Comparison of ENCODE assay signal across 18 cellular contexts in genomic region chr21:46421191-46421750, GRCh38.
"Had no signal": no experiment of that assay in that cellular context is flagged by ENCODE, and none has a peak within 500 bp of the region (broad histone marks: within the 10 kb centered on the region; RNA-seq: fewer than 3 reads in every experiment).

No MANE protein-coding gene starts in this region.

- H3K36me3 ChIP-seq: uterus had no signal

- H3K4me2 ChIP-seq: smooth muscle cell had no signal

- H3K4me3 Mint-ChIP-seq: activated naive CD8-positive, alpha-beta T cell treated with anti-CD3 and anti-CD28 coated beads, Interleukin-2, amount 10 ng/mL, durations not matched to agents 7 days and 5 days; nephron progenitor cell; stimulated activated naive CD8-positive, alpha-beta T cell treated with anti-CD3 and anti-CD28 coated beads, Interleukin-15, amount 100 ng/mL, for 72 hours had no signal

- H3K4me1 ChIP-seq: body of pancreas, colonic mucosa, gastroesophageal sphincter, right lobe of liver, suprapubic skin, transverse colon, uterus had no signal

- H3K27ac Mint-ChIP-seq: activated naive CD8-positive, alpha-beta T cell treated with anti-CD3 and anti-CD28 coated beads, Interleukin-2, amount 10 ng/mL, durations not matched to agents 7 days and 5 days; nephron progenitor cell; progenitor cell of endocrine pancreas; stimulated activated naive CD8-positive, alpha-beta T cell treated with anti-CD3 and anti-CD28 coated beads, Interleukin-15, amount 100 ng/mL, for 72 hours had no signal

- H3K4me3 ChIP-seq: body of pancreas, colonic mucosa, gastroesophageal sphincter, right lobe of liver, smooth muscle cell, suprapubic skin, transverse colon, uterus had no signal

- H3K27me3 ChIP-seq: body of pancreas, colonic mucosa, gastroesophageal sphincter, right lobe of liver, suprapubic skin, transverse colon, uterus had no signal

- ATAC-seq: body of pancreas; gastroesophageal sphincter; stimulated activated naive CD8-positive, alpha-beta T cell treated with anti-CD3 and anti-CD28 coated beads, Interleukin-15, amount 100 ng/mL, for 72 hours had no signal

- DNase-seq: activated CD4-positive, alpha-beta T cell treated with anti-CD3 and anti-CD28 coated beads for 1 hour; activated naive CD8-positive, alpha-beta T cell treated with anti-CD3 and anti-CD28 coated beads, Interleukin-2, amount 10 ng/mL, durations not matched to agents 7 days and 5 days; amygdala; body of pancreas; caudate nucleus; colonic mucosa; nephron progenitor cell; stimulated activated CD4-positive, alpha-beta T cell treated with anti-CD3 and anti-CD28 coated beads, Interleukin-4, amount 100 ng/mL, for 1 hour; stimulated activated naive CD8-positive, alpha-beta T cell treated with anti-CD3 and anti-CD28 coated beads, Interleukin-15, amount 100 ng/mL, for 72 hours; T-helper 2 cell; transverse colon; uterus had no signal

- H3K9me3 ChIP-seq: body of pancreas, colonic mucosa, gastroesophageal sphincter, right lobe of liver, suprapubic skin, transverse colon, uterus had no signal

- H3K9me3 Mint-ChIP-seq: activated naive CD8-positive, alpha-beta T cell treated with anti-CD3 and anti-CD28 coated beads, Interleukin-2, amount 10 ng/mL, durations not matched to agents 7 days and 5 days; nephron progenitor cell; stimulated activated naive CD8-positive, alpha-beta T cell treated with anti-CD3 and anti-CD28 coated beads, Interleukin-15, amount 100 ng/mL, for 72 hours had no signal

- H3K27ac ChIP-seq: body of pancreas, colonic mucosa, gastroesophageal sphincter, right lobe of liver, suprapubic skin, transverse colon, uterus, VCaP had no signal

- H3K27me3 Mint-ChIP-seq: activated naive CD8-positive, alpha-beta T cell treated with anti-CD3 and anti-CD28 coated beads, Interleukin-2, amount 10 ng/mL, durations not matched to agents 7 days and 5 days; progenitor cell of endocrine pancreas; stimulated activated naive CD8-positive, alpha-beta T cell treated with anti-CD3 and anti-CD28 coated beads, Interleukin-15, amount 100 ng/mL, for 72 hours had no signal
